ENCODE assay signal across 6 cellular contexts in genomic region chr11:65832231-65832630, GRCh38. TPM values are rescaled to one million over a fixed set of nuclear protein-coding genes. Genes with fewer than 3 reads are reported as not detected.
DNase-seq lines count a peak whose midpoint lies in the region; TF ChIP-seq lines count a peak whose summit lies in the region.
"Not testable (repeated sequence)": the region's sequence is repeated elsewhere in the genome, so short reads cannot be mapped to it uniquely, and the experiment has no call there.

No MANE protein-coding gene starts in this region.

- not testable (repeated sequence) for H4K20me1 ChIP-seq in BLaER1

- H3K27me3 ChIP-seq in BLaER1, result not testable (repeated sequence)

- H3K27ac Mint-ChIP-seq in activated CD4-positive, alpha-beta T cell treated with anti-CD3 and anti-CD28 coated beads, Interleukin-2, amount 10 ng/mL, durations not matched to agents 7 days and 5 days; glutamatergic neuron (ENCODE audit: unreplicated experiment): not testable (repeated sequence)
- H3K27ac Mint-ChIP-seq in activated naive CD4-positive, alpha-beta T cell treated with anti-CD3 and anti-CD28 coated beads, Interleukin-2, amount 50 U/mL, for 24 hours, result peak overlapping the region; percentile 80
- H3K27ac Mint-ChIP-seq in progenitor cell of endocrine pancreas, result peak overlapping the region; percentile 39

- H3K36me3 ChIP-seq in BLaER1; HEK293 (ENCODE audit: control insufficient read depth in 2 of 2, insufficient read depth in 1 of 2, low read length in 2 of 2): not testable (repeated sequence)

- H3K27ac ChIP-seq in BLaER1; HEK293 (ENCODE audit: extremely low read depth, low read depth, low read length): not testable (repeated sequence)

- CTCF ChIA-PET in HEK293 (lab: Yijun Ruan, JAX), result interaction anchor here (0.7 to 2.8 kb wide), 8 partner anchors 12 to 291 kb away, joined by 3 to 8 read pairs (median 4); partner anchors contain the start of genes CCDC85B and KAT5
- CTCF ChIA-PET in activated CD4-positive, alpha-beta T cell treated with anti-CD3 and anti-CD28 coated beads, Interleukin-2, amount 10 ng/mL, durations not matched to agents 7 days and 5 days (lab: Charles Lee), result interaction anchor here (1.0 to 4.3 kb wide), 11 partner anchors 8 to 194 kb away, joined by 3 to 31 read pairs (median 5); partner anchors contain the start of genes AP5B1, KAT5, MUS81 and RNASEH2C

- peaks cover 11% of the 10 kb centered on the region for H3K9me3 ChIP-seq in BLaER1
- H3K9me3 ChIP-seq in HEK293 (ENCODE audit: control insufficient read depth, insufficient read depth, low read depth, low read length), result not testable (repeated sequence)

- not testable (repeated sequence) for DNase-seq in activated CD4-positive, alpha-beta T cell treated with anti-CD3 and anti-CD28 coated beads, Interleukin-2, amount 10 ng/mL, durations not matched to agents 7 days and 5 days; glutamatergic neuron; progenitor cell of endocrine pancreas (ENCODE audit: low spot score, unreplicated experiment)

- peaks cover 23% of the 10 kb centered on the region for H3K4me1 Mint-ChIP-seq in activated CD4-positive, alpha-beta T cell treated with anti-CD3 and anti-CD28 coated beads, Interleukin-2, amount 10 ng/mL, durations not matched to agents 7 days and 5 days
- H3K4me1 Mint-ChIP-seq in activated naive CD4-positive, alpha-beta T cell treated with anti-CD3 and anti-CD28 coated beads, Interleukin-2, amount 50 U/mL, for 24 hours, result peaks cover 20% of the 10 kb centered on the region
- H3K4me1 Mint-ChIP-seq in glutamatergic neuron (ENCODE audit: low read depth, unreplicated experiment); progenitor cell of endocrine pancreas (ENCODE audit: low read depth): not testable (repeated sequence)

- peak overlapping the region; percentile 4 for H3K4me3 Mint-ChIP-seq in activated CD4-positive, alpha-beta T cell treated with anti-CD3 and anti-CD28 coated beads, Interleukin-2, amount 10 ng/mL, durations not matched to agents 7 days and 5 days
- not testable (repeated sequence) for H3K4me3 Mint-ChIP-seq in activated naive CD4-positive, alpha-beta T cell treated with anti-CD3 and anti-CD28 coated beads, Interleukin-2, amount 50 U/mL, for 24 hours
- H3K4me3 Mint-ChIP-seq in glutamatergic neuron (ENCODE audit: unreplicated experiment), result peak overlapping the region; percentile 44
- peak overlapping the region; percentile 37 for H3K4me3 Mint-ChIP-seq in progenitor cell of endocrine pancreas (ENCODE audit: low read depth)

- peak overlapping the region; percentile 92 for H3K4me2 ChIP-seq in BLaER1

- not testable (repeated sequence) for TF ChIP-seq CTCF in HEK293 (tag by site-specific recombination; IDR thresholded peaks at IDR 0.05); glutamatergic neuron (IDR thresholded peaks at IDR 0.05; ENCODE audit: partially characterized antibody, unreplicated experiment); progenitor cell of endocrine pancreas (IDR thresholded peaks at IDR 0.05; ENCODE audit: unreplicated experiment)

- not testable (repeated sequence) for H3K4me3 ChIP-seq in BLaER1; HEK293 (ENCODE audit: low read depth, low read length)

- H3K36me3 Mint-ChIP-seq in activated CD4-positive, alpha-beta T cell treated with anti-CD3 and anti-CD28 coated beads, Interleukin-2, amount 10 ng/mL, durations not matched to agents 7 days and 5 days (ENCODE audit: low read depth); activated naive CD4-positive, alpha-beta T cell treated with anti-CD3 and anti-CD28 coated beads, Interleukin-2, amount 50 U/mL, for 24 hours; glutamatergic neuron (ENCODE audit: unreplicated experiment); progenitor cell of endocrine pancreas (ENCODE audit: insufficient read depth): not testable (repeated sequence)

- POLR2A ChIA-PET in HEK293 (lab: Yijun Ruan, JAX), result interaction anchor here (0.7 to 1.4 kb wide), 3 partner anchors 17 to 169 kb away, joined by 3 read pairs; partner anchors contain the start of gene RELA
- POLR2A ChIA-PET in activated CD4-positive, alpha-beta T cell treated with anti-CD3 and anti-CD28 coated beads, Interleukin-2, amount 10 ng/mL, durations not matched to agents 7 days and 5 days (lab: Charles Lee), result interaction anchor here (1.0 kb wide), 1 partner anchor 27 kb away, joined by 3 read pairs; no protein-coding TSS in a partner anchor

- peaks cover 33% of the 10 kb centered on the region for H3K4me1 ChIP-seq in BLaER1
- H3K4me1 ChIP-seq in HEK293 (ENCODE audit: control insufficient read depth, insufficient read depth, low read length), result not testable (repeated sequence)

- H3K9me3 Mint-ChIP-seq in activated CD4-positive, alpha-beta T cell treated with anti-CD3 and anti-CD28 coated beads, Interleukin-2, amount 10 ng/mL, durations not matched to agents 7 days and 5 days; activated naive CD4-positive, alpha-beta T cell treated with anti-CD3 and anti-CD28 coated beads, Interleukin-2, amount 50 U/mL, for 24 hours; glutamatergic neuron (ENCODE audit: unreplicated experiment); progenitor cell of endocrine pancreas (ENCODE audit: low read depth): not testable (repeated sequence)

- H3K9ac ChIP-seq in BLaER1, result not testable (repeated sequence)

- H3K27me3 Mint-ChIP-seq in activated CD4-positive, alpha-beta T cell treated with anti-CD3 and anti-CD28 coated beads, Interleukin-2, amount 10 ng/mL, durations not matched to agents 7 days and 5 days, result peaks cover 25% of the 10 kb centered on the region
- not testable (repeated sequence) for H3K27me3 Mint-ChIP-seq in activated naive CD4-positive, alpha-beta T cell treated with anti-CD3 and anti-CD28 coated beads, Interleukin-2, amount 50 U/mL, for 24 hours; glutamatergic neuron (ENCODE audit: unreplicated experiment)
- H3K27me3 Mint-ChIP-seq in progenitor cell of endocrine pancreas, result peaks cover 16% of the 10 kb centered on the region

TF ChIP-seq in HEK293, 187 proteins besides CTCF, POLR2A, EP300 and RAD21:
- peak; percentile 62; the same call in 1 of the 2 replicates for TF ChIP-seq ZNF394 (tag by site-specific recombination; IDR thresholded peaks at IDR 0.05; ENCODE audit: borderline replicate concordance)

RNA-seq across cellular contexts. Expression of gene SNX32, which starts 1.5 kb away (rescaled TPM):
- 1 to 10 TPM; 2.1 to 2.2 TPM for total RNA-seq in activated CD4-positive, alpha-beta T cell treated with anti-CD3 and anti-CD28 coated beads, Interleukin-2, amount 10 ng/mL, durations not matched to agents 7 days and 5 days
- total RNA-seq in glutamatergic neuron (ENCODE audit: unreplicated experiment), result 14.7 TPM
- 3.6 and 4.6 TPM in 2 replicates for total RNA-seq in progenitor cell of endocrine pancreas

RNA-seq across cellular contexts. Expression of gene CFL1, which starts 25.7 kb away (rescaled TPM):
- total RNA-seq in activated CD4-positive, alpha-beta T cell treated with anti-CD3 and anti-CD28 coated beads, Interleukin-2, amount 10 ng/mL, durations not matched to agents 7 days and 5 days, result 1,000 to 10,000 TPM; 1,543 to 1,707 TPM
- total RNA-seq in glutamatergic neuron (ENCODE audit: unreplicated experiment) (1,294 TPM), progenitor cell of endocrine pancreas (864 and 890 TPM in 2 replicates)

RNA-seq across cellular contexts. Expression of gene MUS81, which starts 28.0 kb away (rescaled TPM):
- 100 to 1,000 TPM in 1 of 2 experiments, 10 to 100 TPM in 1; 96.6 to 108 TPM for total RNA-seq in activated CD4-positive, alpha-beta T cell treated with anti-CD3 and anti-CD28 coated beads, Interleukin-2, amount 10 ng/mL, durations not matched to agents 7 days and 5 days
- total RNA-seq in glutamatergic neuron (ENCODE audit: unreplicated experiment) (114 TPM), progenitor cell of endocrine pancreas (55.5 and 60.5 TPM in 2 replicates)

RNA-seq across cellular contexts. Expression of gene EFEMP2, which starts 40.4 kb away (rescaled TPM):
- total RNA-seq in activated CD4-positive, alpha-beta T cell treated with anti-CD3 and anti-CD28 coated beads, Interleukin-2, amount 10 ng/mL, durations not matched to agents 7 days and 5 days, result 1 to 10 TPM; 9.0 to 9.7 TPM
- total RNA-seq in glutamatergic neuron (ENCODE audit: unreplicated experiment) (16.3 TPM), progenitor cell of endocrine pancreas (84.9 and 90.5 TPM in 2 replicates)

RNA-seq across cellular contexts. Expression of gene OVOL1, which starts 45.4 kb away (rescaled TPM):
- total RNA-seq in activated CD4-positive, alpha-beta T cell treated with anti-CD3 and anti-CD28 coated beads, Interleukin-2, amount 10 ng/mL, durations not matched to agents 7 days and 5 days, result not detected
- total RNA-seq in glutamatergic neuron (ENCODE audit: unreplicated experiment) (not detected), progenitor cell of endocrine pancreas (12.4 and 12.7 TPM in 2 replicates)
